Comparison of ENCODE assay signal across 13 cellular contexts in the genomic region with DNA sequence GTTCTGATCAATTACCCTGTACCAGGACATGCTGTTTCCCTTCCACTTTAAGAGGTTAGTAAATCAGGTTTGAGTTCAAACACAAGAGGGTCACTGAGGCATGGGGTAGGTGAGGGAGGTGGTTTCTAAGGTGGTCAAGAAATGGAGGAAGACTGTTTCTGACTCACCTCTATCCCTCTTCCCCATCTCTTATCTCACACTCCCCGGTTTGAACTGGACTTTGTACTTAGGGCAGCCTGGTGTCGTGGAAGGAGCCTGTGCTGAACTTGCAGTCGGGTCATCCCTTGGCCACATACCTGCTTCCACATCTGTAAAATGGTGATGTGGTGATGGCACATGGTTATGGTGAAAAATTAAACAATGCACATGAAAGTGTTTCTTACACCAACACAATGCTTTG. TPM values are rescaled to one million over a fixed set of nuclear protein-coding genes. Genes with fewer than 3 reads are reported as not detected.
"Had no signal": no experiment of that assay in that cellular context is flagged by ENCODE, and none has a peak within 500 bp of the region (broad histone marks: within the 10 kb centered on the region; RNA-seq: fewer than 3 reads in every experiment).

No MANE protein-coding gene starts in this region.

- H3K4me3 ChIP-seq: coronary artery, esophagus squamous epithelium, thyroid gland had no signal

- H3K9me3 ChIP-seq: esophagus squamous epithelium, thyroid gland had no signal

- H3K27me3 ChIP-seq: esophagus squamous epithelium, thyroid gland had no signal

- ATAC-seq: naive thymus-derived CD8-positive, alpha-beta T cell; stimulated activated effector memory CD8-positive, alpha-beta T cell treated with anti-CD3 and anti-CD28 coated beads, Interleukin-12 subunit alpha, Interleukin-12 subunit beta, amount 100 ng/mL, for 72 hours had no signal

- H3K27ac ChIP-seq: coronary artery had no signal

- H3K36me3 ChIP-seq: esophagus squamous epithelium, thyroid gland had no signal

- DNase-seq: activated CD4-positive, alpha-beta memory T cell treated with anti-CD3 and anti-CD28 coated beads, Interleukin-2, amount 10 ng/mL, durations not matched to agents 7 days and 5 days; activated effector memory CD4-positive, alpha-beta T cell treated with anti-CD3 and anti-CD28 coated beads, Interleukin-2, amount 50 U/mL, for 16 hours; activated T-cell treated with anti-CD3 and anti-CD28 coated beads, Interleukin-2, amount 50 U/mL, for 24 hours; amniotic stem cell; central memory CD4-positive, alpha-beta T cell; esophagus squamous epithelium; glutamatergic neuron; naive thymus-derived CD8-positive, alpha-beta T cell; T-helper 1 cell; T1000; thyroid gland had no signal

RNA-seq across cellular contexts. Expression of a gene that starts 17.2 kb away (rescaled TPM):
- total RNA-seq: naive thymus-derived CD8-positive, alpha-beta T cell had no signal
- polyA plus RNA-seq: naive thymus-derived CD8-positive, alpha-beta T cell had no signal
